ENCODE assay signal across 8 cellular contexts in the genomic region with DNA sequence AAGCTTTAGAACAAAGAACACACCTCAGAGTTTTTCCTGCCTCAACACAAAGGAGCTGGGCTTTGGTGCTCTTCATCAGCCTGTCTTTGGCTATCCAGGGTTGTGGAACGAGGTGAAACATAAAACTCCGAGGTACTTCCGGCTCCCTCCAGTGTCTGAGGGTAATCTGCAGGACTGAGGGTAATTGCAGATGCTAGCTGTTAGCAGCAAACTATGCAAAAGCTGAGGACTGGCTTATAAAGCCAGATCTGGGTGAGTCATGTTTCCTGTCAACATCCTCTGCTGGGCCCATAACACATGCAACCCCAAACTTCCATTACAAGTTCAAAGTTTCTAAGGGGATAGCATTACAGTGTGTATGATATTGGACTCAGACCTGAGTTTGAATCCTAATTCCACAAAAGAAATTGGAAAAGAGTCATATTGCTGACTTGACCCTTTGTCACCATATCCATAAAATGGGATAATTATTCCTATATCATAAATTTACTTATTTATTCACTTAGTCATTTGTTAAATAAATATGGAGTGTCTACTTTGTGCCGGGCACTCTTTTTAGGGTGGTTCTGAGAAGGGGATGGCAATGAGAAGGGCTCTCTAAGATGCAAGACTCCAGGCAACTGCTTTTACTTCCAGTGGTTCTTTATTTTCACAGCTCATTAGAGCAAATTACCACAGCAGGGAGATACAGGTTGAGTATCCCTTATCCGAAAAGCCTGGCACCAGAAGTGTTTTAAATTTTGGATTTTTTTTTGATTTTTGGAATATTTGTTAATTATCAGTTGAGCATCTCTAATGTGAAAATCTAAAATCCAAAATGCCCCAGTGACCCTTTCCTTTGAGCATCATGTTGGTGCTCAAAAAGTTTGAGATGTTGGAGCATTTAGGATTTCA. TPM values are rescaled to one million over a fixed set of nuclear protein-coding genes. Genes with fewer than 3 reads are reported as not detected.
DNase-seq lines count a peak whose midpoint lies in the region; ATAC-seq and TF ChIP-seq lines count a peak whose summit lies in the region.

No MANE protein-coding gene starts in this region.

- TF ChIP-seq CTCF in Calu3 (IDR thresholded peaks at IDR 0.05; ENCODE audit: unreplicated experiment) (no peak), GM20000 (IDR thresholded peaks at IDR 0.05; ENCODE audit: extremely low read depth, missing control alignments) (no peak), right lobe of liver (IDR thresholded peaks at IDR 0.05) (no peak)

- H3K4me3 ChIP-seq in HUES6 (ENCODE audit: low read depth, low read length) (no peak overlapping the region), right lobe of liver (peak overlapping the region in 1 of 3 donors; percentile 20), stomach smooth muscle (ENCODE audit: low read length in 2 of 2) (no peak overlapping the region)

- CTCF ChIA-PET in Calu3 (lab: Charles Lee): interaction anchor here (0.7 to 1.2 kb wide), 2 partner anchors 11 to 63 kb away, joined by 3 to 7 read pairs; partner anchors contain the start of gene SPG11

- H3K4me1 Mint-ChIP-seq in Calu3 (ENCODE audit: low read depth, unreplicated experiment): no peaks in the 10 kb centered on the region

- no peaks in the 10 kb centered on the region for H3K9me3 Mint-ChIP-seq in Calu3 (ENCODE audit: low read depth, unreplicated experiment)

- intact Hi-C loops in Calu3 (cut with micrococcal nuclease; ENCODE audit: unreplicated experiment): no loop called here
- intact Hi-C loops in right lobe of liver (cut with DNase I): no loop called here

- peak; percentile 71 for TF ChIP-seq POLR2A in right lobe of liver (IDR thresholded peaks at IDR 0.05)

- WGBS in right lobe of liver (ENCODE audit: insufficient coverage, low coverage, low lambda C conversion rate, missing lambda C conversion rate): 39% methylated on average over 5 of the region's 5 CpGs

- DNase-seq in Calu3: peak; percentile 28
- peak; percentile 58 for DNase-seq in GM20000 (ENCODE audit: low spot score)
- DNase-seq in UCSD-AML1 (lab: John Stamatoyannopoulos, UW; ENCODE audit: unreplicated experiment): peak; percentile 57
- DNase-seq in caudate nucleus (lab: John Stamatoyannopoulos, UW): no peak
- DNase-seq in right lobe of liver: no peak
- DNase-seq in NCI-H446 (lab: John Stamatoyannopoulos, UW): no peak

- H3K27ac ChIP-seq in HUES6 (ENCODE audit: low read depth, low read length): peak overlapping the region; percentile 50
- H3K27ac ChIP-seq in caudate nucleus (ENCODE audit: low read depth, low read length): peak overlapping the region; percentile 8
- H3K27ac ChIP-seq in right lobe of liver: peak overlapping the region; percentile 75 to 98 (median 97)
- peak overlapping the region; percentile 98 for H3K27ac ChIP-seq in stomach smooth muscle (ENCODE audit: low read length)

- H3K9me3 ChIP-seq in HUES6 (ENCODE audit: control insufficient read depth, insufficient read depth, low read depth, low read length) (no peaks in the 10 kb centered on the region), right lobe of liver (no peaks in the 10 kb centered on the region), stomach smooth muscle (ENCODE audit: control insufficient read depth in 2 of 2, low read length in 2 of 2) (no peaks in the 10 kb centered on the region)

- no peaks in the 10 kb centered on the region; the same call in 1 of the 2 replicates for H3K36me3 ChIP-seq in HUES6 (ENCODE audit: control insufficient read depth, insufficient read depth, low read length)
- no peaks in the 10 kb centered on the region for H3K36me3 ChIP-seq in right lobe of liver
- peaks cover 6 to 7% of the 10 kb centered on the region in 2 donors for H3K36me3 ChIP-seq in stomach smooth muscle (ENCODE audit: control insufficient read depth in 2 of 2, insufficient read depth in 2 of 2, low read length in 2 of 2)

- no TSS peak for BruUV-seq in Calu3 (replicated peaks; lab: Mats Ljungman, UMichigan)

- H3K4me1 ChIP-seq in HUES6 (ENCODE audit: control insufficient read depth, insufficient read depth, low read length) (peaks cover 10% of the 10 kb centered on the region), right lobe of liver (peaks cover 0 to 15% (median 6%) of the 10 kb centered on the region in 4 donors), stomach smooth muscle (ENCODE audit: control insufficient read depth, insufficient read depth, low read length) (peaks cover 12% of the 10 kb centered on the region)

- peaks cover 15% of the 10 kb centered on the region for H3K36me3 Mint-ChIP-seq in Calu3 (ENCODE audit: insufficient read depth, unreplicated experiment)

- no peak overlapping the region for H3K4me3 Mint-ChIP-seq in Calu3 (ENCODE audit: low read depth, unreplicated experiment)

- no peak overlapping the region for H3K27ac Mint-ChIP-seq in Calu3 (ENCODE audit: unreplicated experiment)

- no peaks in the 10 kb centered on the region for H3K27me3 Mint-ChIP-seq in Calu3 (ENCODE audit: unreplicated experiment)

- peak; percentile 14 to 46 (median 34) for ATAC-seq in right lobe of liver

- no peaks in the 10 kb centered on the region for H3K27me3 ChIP-seq in HUES6 (ENCODE audit: control insufficient read depth, insufficient read depth, low read length)
- no peaks in the 10 kb centered on the region for H3K27me3 ChIP-seq in right lobe of liver
- no peaks in the 10 kb centered on the region for H3K27me3 ChIP-seq in stomach smooth muscle (ENCODE audit: control insufficient read depth in 1 of 2, insufficient read depth in 2 of 2, low read length in 2 of 2)

- H3K9ac ChIP-seq in HUES6 (ENCODE audit: low read length): peak overlapping the region; percentile 34
- H3K9ac ChIP-seq in stomach smooth muscle (ENCODE audit: low read length in 2 of 2): peak overlapping the region in 1 of 2 donors; percentile 45

RNA-seq across cellular contexts. Expression of gene TRIM69, which starts 9.5 kb away (rescaled TPM):
- 9.7 and 20.2 TPM in 2 replicates for total RNA-seq in Calu3 (2022)
- 10 to 100 TPM in 1 of 6 experiments, 1 to 10 TPM in 5; 3.8 to 16.9 (median 6.5) TPM for total RNA-seq in right lobe of liver

RNA-seq across cellular contexts. Expression of gene B2M, which starts 15.5 kb away (rescaled TPM):
- total RNA-seq in Calu3 (2022) (1,002 and 1,731 TPM in 2 replicates), right lobe of liver (1,000 to 10,000 TPM in 5 of 6 experiments, 100 to 1,000 TPM in 1; 894 to 5,671 (median 2,154) TPM)

RNA-seq across cellular contexts. Expression of gene PATL2, which starts 15.7 kb away (rescaled TPM):
- 1.7 and 3.8 TPM in 2 replicates for total RNA-seq in Calu3 (2022)
- 1 to 10 TPM in 2 of 6 experiments, under 1 TPM in 4; 0.28 to 1.9 (median 0.71) TPM for total RNA-seq in right lobe of liver

Comparison
In these comparisons a context has a peak if more than half of its experiments do, and no peak if none do; other contexts are left out.
1. DNase-seq: peak in Calu3 (single experiment), GM20000 (single experiment) and UCSD-AML1 (single experiment); none in caudate nucleus (0 of 61), right lobe of liver (0 of 3) and NCI-H446 (0 of 2).
2. H3K27ac ChIP-seq: peak in every context shown above with its lines; median percentile 98 in stomach smooth muscle; 97 in right lobe of liver; 50 in HUES6; 8 in caudate nucleus.